In genomic region chr6:11484441-11484840, GRCh38 we compare ENCODE assay signal across 1 cellular context.
TF ChIP-seq lines count a peak whose summit lies in the region.

No MANE protein-coding gene starts in this region.

TF ChIP-seq in HepG2, 621 proteins besides CTCF, POLR2A, EP300 and RAD21 (continued from another document):
- no peak for TF ChIP-seq RBM39 (IDR thresholded peaks at IDR 0.05; ENCODE audit: low read depth, low read length, poor library complexity, severe bottlenecking)
- no peak for TF ChIP-seq THYN1 (CRISPR knock-in tag; IDR thresholded peaks at IDR 0.05; ENCODE audit: borderline replicate concordance, low read depth)
- TF ChIP-seq TAF1 (CRISPR knock-in tag; IDR thresholded peaks at IDR 0.05) = no peak
- no peak for TF ChIP-seq ZNF616 (CRISPR knock-in tag; IDR thresholded peaks at IDR 0.05; ENCODE audit: low read depth)
- no peak for TF ChIP-seq ZBTB20 (CRISPR knock-in tag; IDR thresholded peaks at IDR 0.05; ENCODE audit: borderline replicate concordance, low read depth)
- no peak for TF ChIP-seq TRAFD1 (CRISPR knock-in tag; IDR thresholded peaks at IDR 0.05; ENCODE audit: borderline replicate concordance)
- no peak for TF ChIP-seq PHF5A (CRISPR knock-in tag; IDR thresholded peaks at IDR 0.05; ENCODE audit: low read depth, unreplicated experiment)
- no peak for TF ChIP-seq IKZF1 (IDR thresholded peaks at IDR 0.05)
- TF ChIP-seq SMAD1 (CRISPR knock-in tag; IDR thresholded peaks at IDR 0.05; ENCODE audit: borderline replicate concordance, low read depth) = no peak
- TF ChIP-seq ZNF713 (CRISPR knock-in tag; IDR thresholded peaks at IDR 0.05) = no peak
- no peak for TF ChIP-seq ZNF530 (CRISPR knock-in tag; IDR thresholded peaks at IDR 0.05; ENCODE audit: low read depth)
- TF ChIP-seq MTF2 (CRISPR knock-in tag; IDR thresholded peaks at IDR 0.05; ENCODE audit: borderline replicate concordance) = no peak
- no peak for TF ChIP-seq ZNF547 (CRISPR knock-in tag; IDR thresholded peaks at IDR 0.05)
